Comparison of ENCODE assay signal across 14 cellular contexts in genomic region chr11:75421035-75421602, GRCh38. TPM values are rescaled to one million over a fixed set of nuclear protein-coding genes. Genes with fewer than 3 reads are reported as not detected.
DNase-seq lines count a peak whose midpoint lies in the region; ATAC-seq and TF ChIP-seq lines count a peak whose summit lies in the region.
"Had no signal": no experiment of that assay in that cellular context is flagged by ENCODE, and none has a peak within 500 bp of the region (broad histone marks: within the 10 kb centered on the region; RNA-seq: fewer than 3 reads in every experiment).

No MANE protein-coding gene starts in this region.

- H3K4me3 ChIP-seq in PC-9: no peak overlapping the region
- no peak overlapping the region for H3K4me3 ChIP-seq in endodermal cell (ENCODE audit: low read length)
- H3K4me3 ChIP-seq in trophoblast cell (ENCODE audit: low read depth, low read length): peak overlapping the region; percentile 2
- H3K4me3 ChIP-seq: SJCRH30 had no signal

- no TSS peak for BruUV-seq in PC-9 (replicated peaks; lab: Mats Ljungman, UMichigan)

- no peak overlapping the region for H3K4me3 Mint-ChIP-seq in endodermal cell

- WGBS in endodermal cell (ENCODE audit: insufficient coverage in 1 of 2, insufficient read length in 1 of 2), 2 experiments: 93 to 100% methylated on average over 4 to 11 of the region's 11 CpGs
- no CpG with 5 or more reads among the region's 11 CpGs for WGBS in trophoblast cell (ENCODE audit: extremely low coverage, insufficient coverage, insufficient read length)

- H3K14ac ChIP-seq in trophoblast cell (ENCODE audit: low read length): no peak overlapping the region

- H4K12ac ChIP-seq in trophoblast cell (ENCODE audit: low read depth, low read length): no peak overlapping the region

- no peak overlapping the region for H2BK12ac ChIP-seq in trophoblast cell (ENCODE audit: low read length)

- H3K36me3 Mint-ChIP-seq in endodermal cell (ENCODE audit: low read depth): peaks cover 23% of the 10 kb centered on the region

- POLR2A ChIA-PET in PC-9 (lab: Charles Lee; ENCODE audit: unreplicated experiment): no interaction called here

- peaks cover 11% of the 10 kb centered on the region for H3K4me1 Mint-ChIP-seq in endodermal cell

- peaks cover 3% of the 10 kb centered on the region for H3K27me3 Mint-ChIP-seq in endodermal cell (ENCODE audit: insufficient read depth)

- no peak for ATAC-seq in HG02623 (IDR thresholded peaks at IDR 0.05; ENCODE audit: unreplicated experiment)
- no peak for ATAC-seq in HG02571 (IDR thresholded peaks at IDR 0.05; ENCODE audit: unreplicated experiment)

- peak; percentile 49 for DNase-seq in 8988T
- no peak for DNase-seq in PC-9
- peak; percentile 52 for DNase-seq in endodermal cell
- DNase-seq in trophoblast cell: no peak
- DNase-seq in KG1 (lab: John Stamatoyannopoulos, UW): no peak
- no peak for DNase-seq in DMS153 (lab: John Stamatoyannopoulos, UW)
- DNase-seq: activated naive CD4-positive, alpha-beta T cell; KBM-7; NCI-H1694; NCI-H748 treated with DMSO at 0.1 percent for 48 hours; SJCRH30 had no signal

- H3K4me2 ChIP-seq in PC-9 (no peak overlapping the region), trophoblast cell (ENCODE audit: low read length) (no peak overlapping the region)

- H3K9me2 ChIP-seq in PC-9 (ENCODE audit: insufficient read depth): no peaks in the 10 kb centered on the region

- H3K27me3 ChIP-seq in PC-9 (ENCODE audit: insufficient read depth, low read depth) (no peaks in the 10 kb centered on the region), endodermal cell (ENCODE audit: control insufficient read depth, insufficient read depth, low read length, poor library complexity, severe bottlenecking) (no peaks in the 10 kb centered on the region), trophoblast cell (ENCODE audit: insufficient read depth, low read length) (no peaks in the 10 kb centered on the region)
- H3K27me3 ChIP-seq: neutrophil, SJCRH30 had no signal

- H3K36me3 ChIP-seq in PC-9 (ENCODE audit: low read depth): no peaks in the 10 kb centered on the region; the same call in 1 of the 2 replicates
- H3K36me3 ChIP-seq in endodermal cell (ENCODE audit: control insufficient read depth, insufficient read depth, low read length): peaks cover 18% of the 10 kb centered on the region
- peaks cover 15 to 23% of the 10 kb centered on the region in 2 experiments for H3K36me3 ChIP-seq in trophoblast cell (ENCODE audit: control insufficient read depth in 1 of 2, insufficient read depth in 2 of 2, low read length in 2 of 2)

- no peak overlapping the region for H2AK5ac ChIP-seq in trophoblast cell (ENCODE audit: low read length)

- H4K20me1 ChIP-seq in PC-9 (ENCODE audit: insufficient read depth): no peaks in the 10 kb centered on the region

- intact Hi-C loops in PC-9 (cut with micrococcal nuclease; ENCODE audit: unreplicated experiment): no loop called here

- no peak overlapping the region for H2AFZ ChIP-seq in PC-9
- no peak overlapping the region for H2AFZ ChIP-seq in trophoblast cell (ENCODE audit: insufficient read depth, low read length, poor library complexity)

- H3K79me1 ChIP-seq in trophoblast cell (ENCODE audit: low read length): no peaks in the 10 kb centered on the region

- CTCF ChIA-PET in PC-9 (lab: Charles Lee): no interaction called here

- H3K4ac ChIP-seq in trophoblast cell (ENCODE audit: low read depth, low read length): no peak overlapping the region

- TF ChIP-seq CTCF in PC-9 (conservative IDR thresholded peaks at IDR 0.05): no peak
- no peak for TF ChIP-seq CTCF in endodermal cell (conservative IDR thresholded peaks at IDR 0.05)

- H3K79me2 ChIP-seq in PC-9 (ENCODE audit: low read depth): no peaks in the 10 kb centered on the region
- no peaks in the 10 kb centered on the region for H3K79me2 ChIP-seq in trophoblast cell (ENCODE audit: control insufficient read depth, insufficient read depth, low read length, poor library complexity)

- no peak overlapping the region for H4K8ac ChIP-seq in trophoblast cell (ENCODE audit: low read depth, low read length)

- H3K18ac ChIP-seq in trophoblast cell (ENCODE audit: low read length): no peak overlapping the region

- no peak overlapping the region for H3K27ac Mint-ChIP-seq in endodermal cell

- H2BK5ac ChIP-seq in trophoblast cell (ENCODE audit: low read depth, low read length, poor library complexity): no peak overlapping the region

- H4K91ac ChIP-seq in trophoblast cell (ENCODE audit: low read depth, low read length): no peak overlapping the region

- H3K9me3 ChIP-seq in PC-9 (ENCODE audit: insufficient read depth, low read depth) (no peaks in the 10 kb centered on the region), endodermal cell (ENCODE audit: control insufficient read depth, low read length) (no peaks in the 10 kb centered on the region), trophoblast cell (ENCODE audit: insufficient read depth, low read depth, low read length) (no peaks in the 10 kb centered on the region)
- H3K9me3 ChIP-seq: neutrophil, SJCRH30 had no signal

- H3K4me1 ChIP-seq in PC-9 (replicated peaks; ENCODE audit: insufficient read depth): peaks cover 31% of the 10 kb centered on the region
- no peaks in the 10 kb centered on the region for H3K4me1 ChIP-seq in endodermal cell (ENCODE audit: control insufficient read depth, insufficient read depth, low read length)
- peaks cover 0 to 4% of the 10 kb centered on the region in 2 experiments for H3K4me1 ChIP-seq in trophoblast cell (ENCODE audit: control insufficient read depth in 1 of 2, insufficient read depth in 2 of 2, low read length in 2 of 2)

- H3F3A ChIP-seq in PC-9 (ENCODE audit: insufficient read depth, low read depth): peaks cover 31% of the 10 kb centered on the region; the same call in 1 of the 2 replicates

- no peaks in the 10 kb centered on the region for H3K9me3 Mint-ChIP-seq in endodermal cell

- no peak overlapping the region for H2BK120ac ChIP-seq in trophoblast cell (ENCODE audit: insufficient read depth, low read length, poor library complexity)

- H3K27ac ChIP-seq in PC-9: peak overlapping the region; percentile 58
- peak overlapping the region; percentile 88 for H3K27ac ChIP-seq in endodermal cell (ENCODE audit: low read depth, low read length)
- H3K27ac ChIP-seq in trophoblast cell (ENCODE audit: low read depth, low read length): no peak overlapping the region
- H3K27ac ChIP-seq: neutrophil, SJCRH30 had no signal

- H3K23ac ChIP-seq in trophoblast cell (ENCODE audit: low read length): no peak overlapping the region

- H3K9ac ChIP-seq in endodermal cell (ENCODE audit: extremely low read depth, low read length, poor library complexity, severe bottlenecking): no peak overlapping the region
- H3K9ac ChIP-seq in trophoblast cell (ENCODE audit: low read length): no peak overlapping the region

RNA-seq across cellular contexts. Expression of gene KLHL35, which starts 11.9 kb away (rescaled TPM):
- total RNA-seq in PC-9 (2021): 11.1 and 18.9 TPM in 2 replicates
- total RNA-seq in endodermal cell: under 1 TPM in 1 of 2 donors, not detected in 1; 0.48 TPM
- 17.5 TPM for polyA plus RNA-seq in endodermal cell (2013, experiment 1 of 2)
- polyA plus RNA-seq in endodermal cell (2013, experiment 2 of 2): 13.2 TPM
- polyA plus RNA-seq in trophoblast cell (2013): 0.08 and 0.10 TPM in 2 replicates
- total RNA-seq: SJCRH30 had no signal

RNA-seq across cellular contexts. Expression of gene RPS3, which starts 21.8 kb away (rescaled TPM):
- total RNA-seq in PC-9 (2021) (3,914 and 4,011 TPM in 2 replicates), endodermal cell (1,000 to 10,000 TPM; 2,923 to 3,877 TPM)
- 3,185 TPM for polyA plus RNA-seq in endodermal cell (2013, experiment 1 of 2)
- 3,073 TPM for polyA plus RNA-seq in endodermal cell (2013, experiment 2 of 2)
- polyA plus RNA-seq in trophoblast cell (2013): 4,211 and 4,337 TPM in 2 replicates

Comparison
In these comparisons a context has a peak if more than half of its experiments do, and no peak if none do; other contexts are left out.
1. DNase-seq: peak in 8988T (single experiment) and endodermal cell (single experiment); none in PC-9 (0 of 2), trophoblast cell (0 of 2), KG1 (single experiment) and DMS153 (single experiment).